ENCODE assay signal across 8 cellular contexts in the genomic region with DNA sequence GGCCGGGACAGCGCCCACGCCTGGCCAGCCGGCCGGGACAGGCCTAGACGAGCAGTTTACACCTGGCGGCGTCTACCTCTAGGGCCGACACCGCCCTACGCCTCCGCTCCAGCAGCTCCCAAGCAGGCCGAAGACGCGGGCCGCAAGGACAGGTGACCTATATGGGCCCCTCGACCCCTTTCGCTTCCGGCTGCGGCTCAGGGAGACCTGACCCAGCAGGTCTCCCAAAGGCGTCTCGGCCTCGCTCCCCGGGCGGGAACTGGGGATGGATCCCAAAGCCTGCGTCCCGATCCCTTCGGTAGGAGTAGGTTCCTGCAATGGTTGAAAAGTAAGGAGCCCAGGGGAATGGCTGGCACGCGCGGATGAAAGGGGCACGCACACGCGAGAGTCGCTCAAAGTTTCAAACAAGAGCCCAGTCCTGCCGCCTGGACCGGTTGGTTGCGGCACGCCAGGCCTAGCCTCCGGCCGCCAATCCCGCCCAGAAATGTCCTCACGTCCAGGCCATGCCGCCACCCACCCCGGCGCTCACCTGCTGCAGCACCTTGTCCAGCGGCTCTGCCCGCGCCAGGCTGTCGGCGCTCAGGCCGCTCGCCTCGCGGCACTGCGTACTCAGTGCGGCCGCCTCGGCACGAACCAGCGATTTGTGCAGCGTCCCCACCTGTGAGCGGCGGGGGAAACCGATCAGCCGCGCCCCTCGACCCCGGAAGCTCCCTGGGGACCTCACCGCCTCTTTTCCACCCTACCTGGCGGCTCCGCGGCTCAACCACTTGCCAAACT. TPM values are rescaled to one million over a fixed set of nuclear protein-coding genes. Genes with fewer than 3 reads are reported as not detected.
DNase-seq lines count a peak whose midpoint lies in the region; ATAC-seq, FAIRE-seq and TF ChIP-seq lines count a peak whose summit lies in the region.

No MANE protein-coding gene starts in this region.

- H3K27ac Mint-ChIP-seq in CD4-positive, alpha-beta T cell = peak overlapping the region; percentile 71
- H3K27ac Mint-ChIP-seq in natural killer cell = peak overlapping the region; percentile 51 to 74

- POLR2A ChIA-PET in CD4-positive, alpha-beta T cell (lab: Charles Lee) = interaction anchor here (1.0 to 3.2 kb wide), 6 partner anchors 9 to 148 kb away, joined by 3 to 10 read pairs (median 4); a partner anchor contains a TSS

- H3K4me1 Mint-ChIP-seq in CD4-positive, alpha-beta T cell (ENCODE audit: low read depth) = peaks cover 35% of the 10 kb centered on the region
- peaks cover 25 to 42% of the 10 kb centered on the region in 2 donors for H3K4me1 Mint-ChIP-seq in natural killer cell

- WGBS in ectodermal cell, 2 experiments = 4 to 6% methylated on average over 73 of the region's 73 CpGs

- no peak for TF ChIP-seq POLR2A in GM12891 (IDR thresholded peaks at IDR 0.05; ENCODE audit: low read depth, low read length)

- H3K27me3 ChIP-seq in CD4-positive, alpha-beta T cell (ENCODE audit: control insufficient read depth, insufficient read depth, low read length) = no peaks in the 10 kb centered on the region
- peaks cover 40% of the 10 kb centered on the region for H3K27me3 ChIP-seq in ectodermal cell (ENCODE audit: control insufficient read depth, insufficient read depth, low read length, poor library complexity, severe bottlenecking)

- H3K9me3 ChIP-seq in CD4-positive, alpha-beta T cell (ENCODE audit: control insufficient read depth, low read length) = no peaks in the 10 kb centered on the region
- H3K9me3 ChIP-seq in ectodermal cell (ENCODE audit: control insufficient read depth, low read length) = no peaks in the 10 kb centered on the region

- peaks cover 18% of the 10 kb centered on the region for H3K4me1 ChIP-seq in ectodermal cell (ENCODE audit: control insufficient read depth, insufficient read depth, low read length)

- peak in 1 of 10 experiments; percentile 33 for DNase-seq in CD4-positive, alpha-beta T cell
- peak; percentile 36 for DNase-seq in LoVo (ENCODE audit: low spot score)
- no peak for DNase-seq in natural killer cell
- no peak for DNase-seq in GM12891 (ENCODE audit: insufficient read length, low spot score)
- DNase-seq in NCI-H2107 (lab: John Stamatoyannopoulos, UW) = no peak

- no peak for FAIRE-seq in GM12891 (lab: Jason Lieb, UNC)

- H3K4me3 Mint-ChIP-seq in CD4-positive, alpha-beta T cell = peak overlapping the region; percentile 87
- peak overlapping the region; percentile 40 for H3K4me3 Mint-ChIP-seq in natural killer cell

- CTCF ChIA-PET in CD4-positive, alpha-beta T cell (lab: Charles Lee) = interaction anchor here (1.1 kb wide), 1 partner anchor 51 kb away, joined by 3 read pairs; no protein-coding TSS in a partner anchor

- intact Hi-C loops in CD4-positive, alpha-beta T cell (cut with DNase I, micrococcal nuclease) = loop anchor here in 1 of 2 experiments (5.0 to 10.0 kb wide), 3 partner anchors 160 to 950 kb away; a partner anchor contains a TSS
- intact Hi-C loops in natural killer cell (cut with micrococcal nuclease) = no loop called here

- no peaks in the 10 kb centered on the region for H3K36me3 ChIP-seq in ectodermal cell (ENCODE audit: control insufficient read depth, insufficient read depth, low read length)

- no peaks in the 10 kb centered on the region for H3K36me3 Mint-ChIP-seq in CD4-positive, alpha-beta T cell (ENCODE audit: low read depth)
- H3K36me3 Mint-ChIP-seq in natural killer cell = no peaks in the 10 kb centered on the region

- peak overlapping the region; percentile 53 for H3K27ac ChIP-seq in CD4-positive, alpha-beta T cell (ENCODE audit: low read depth, low read length)
- H3K27ac ChIP-seq in ectodermal cell (ENCODE audit: insufficient read depth, low read depth, low read length, poor library complexity, severe bottlenecking) = no peak overlapping the region

- no peak for TF ChIP-seq CTCF in CD4-positive, alpha-beta T cell (IDR thresholded peaks at IDR 0.05)
- TF ChIP-seq CTCF in natural killer cell (IDR thresholded peaks at IDR 0.05) = no peak

- no peaks in the 10 kb centered on the region for H3K27me3 Mint-ChIP-seq in CD4-positive, alpha-beta T cell
- H3K27me3 Mint-ChIP-seq in natural killer cell (ENCODE audit: low read depth in 2 of 2) = no peaks in the 10 kb centered on the region

- H3K9me3 Mint-ChIP-seq in CD4-positive, alpha-beta T cell = no peaks in the 10 kb centered on the region
- no peaks in the 10 kb centered on the region for H3K9me3 Mint-ChIP-seq in natural killer cell

- ATAC-seq in CD4-positive, alpha-beta T cell (ENCODE audit: poor library complexity) = no peak
- no peak for ATAC-seq in natural killer cell
- ATAC-seq in GM21526 (IDR thresholded peaks at IDR 0.05; ENCODE audit: low FRiP score, unreplicated experiment) = no peak
- ATAC-seq in GM19351 (IDR thresholded peaks at IDR 0.05; ENCODE audit: unreplicated experiment) = no peak

- H3K4me3 ChIP-seq in ectodermal cell (ENCODE audit: insufficient read depth, low read depth, low read length) = peak overlapping the region; percentile 50

TF ChIP-seq in GM12891, 5 proteins besides CTCF, POLR2A, EP300 and RAD21:
- no peak for TF ChIP-seq POLR2AphosphoS5 (IDR thresholded peaks at IDR 0.05; ENCODE audit: low read depth, low read length)
- TF ChIP-seq SPI1 (IDR thresholded peaks at IDR 0.05; ENCODE audit: low read depth, low read length) = no peak
- no peak for TF ChIP-seq POU2F2 (IDR thresholded peaks at IDR 0.05; ENCODE audit: low read depth, low read length)
- no peak for TF ChIP-seq TAF1 (IDR thresholded peaks at IDR 0.05; ENCODE audit: low read depth, low read length)
- TF ChIP-seq PAX5 (IDR thresholded peaks at IDR 0.05; ENCODE audit: insufficient read depth, low read length, severe bottlenecking) = no peak
TF ChIP-seq in GM12891: peak in this region for 0.

RNA-seq across cellular contexts. Expression of a gene that starts 0.6 kb away (rescaled TPM):
- total RNA-seq in CD4-positive, alpha-beta T cell = not detected
- polyA plus RNA-seq in ectodermal cell (2013, experiment 1 of 4) = 1.1 TPM
- polyA plus RNA-seq in ectodermal cell (2013, experiment 2 of 4) = 1.2 TPM
- 0.91 TPM for polyA plus RNA-seq in ectodermal cell (2013, experiment 3 of 4)
- 0.81 TPM for polyA plus RNA-seq in ectodermal cell (2013, experiment 4 of 4)
- not detected for total RNA-seq in natural killer cell
- 0.12 TPM for polyA plus RNA-seq in GM12891 (2012; ENCODE audit: low read depth, missing spikeins)

RNA-seq across cellular contexts. Expression of a gene that starts 9.9 kb away (rescaled TPM):
- total RNA-seq in CD4-positive, alpha-beta T cell = 1 to 10 TPM; 4.3 to 4.7 TPM
- polyA plus RNA-seq in ectodermal cell (2013, experiment 1 of 4) = 16.0 TPM
- 12.6 TPM for polyA plus RNA-seq in ectodermal cell (2013, experiment 2 of 4)
- polyA plus RNA-seq in ectodermal cell (2013, experiment 3 of 4) = 11.4 TPM
- 11.1 TPM for polyA plus RNA-seq in ectodermal cell (2013, experiment 4 of 4)
- total RNA-seq in natural killer cell = 10 to 100 TPM in 2 of 3 donors, 1 to 10 TPM in 1; 5.6 to 13.0 (median 12.7) TPM
- 6.5 TPM for polyA plus RNA-seq in GM12891 (2012; ENCODE audit: low read depth, missing spikeins)

RNA-seq across cellular contexts. Expression of a gene that starts 29.0 kb away (rescaled TPM):
- 100 to 1,000 TPM; 187 to 197 TPM for total RNA-seq in CD4-positive, alpha-beta T cell
- polyA plus RNA-seq in ectodermal cell (2013, experiment 1 of 4) = 18.8 TPM
- polyA plus RNA-seq in ectodermal cell (2013, experiment 2 of 4) = 20.9 TPM
- 13.6 TPM for polyA plus RNA-seq in ectodermal cell (2013, experiment 3 of 4)
- 20.2 TPM for polyA plus RNA-seq in ectodermal cell (2013, experiment 4 of 4)
- total RNA-seq in natural killer cell = 10 to 100 TPM; 46.6 to 84.9 (median 69.6) TPM
- 27.0 TPM for polyA plus RNA-seq in GM12891 (2012; ENCODE audit: low read depth, missing spikeins)
